ENCODE assay signal across 36 cellular contexts in genomic region chr22:24716602-24717001, GRCh38. TPM values are rescaled to one million over a fixed set of nuclear protein-coding genes. Genes with fewer than 3 reads are reported as not detected.
"Had no signal": no experiment of that assay in that cellular context is flagged by ENCODE, and none has a peak within 500 bp of the region (broad histone marks: within the 10 kb centered on the region; RNA-seq: fewer than 3 reads in every experiment).

No MANE protein-coding gene starts in this region.

- ATAC-seq: activated CD4-positive, alpha-beta T cell treated with anti-CD3 and anti-CD28 coated beads for 36 hours; activated CD8-positive, alpha-beta memory T cell treated with anti-CD3 and anti-CD28 coated beads, Interleukin-2, amount 10 ng/mL, durations not matched to agents 7 days and 5 days; activated CD8-positive, alpha-beta T cell treated with anti-CD3 and anti-CD28 coated beads, Interleukin-2, amount 10 ng/mL, durations not matched to agents 7 days and 5 days; activated naive CD8-positive, alpha-beta T cell treated with anti-CD3 and anti-CD28 coated beads, Interleukin-2, amount 50 U/mL, for 24 hours; body of pancreas; effector memory CD8-positive, alpha-beta T cell; foreskin keratinocyte; gastrocnemius medialis; heart left ventricle; T-helper 17 cell had no signal

- H3K4me1 ChIP-seq: adrenal gland, body of pancreas, esophagus muscularis mucosa, foreskin keratinocyte, gastrocnemius medialis, heart left ventricle had no signal

- H3K4me1 Mint-ChIP-seq: activated CD4-positive, alpha-beta T cell treated with anti-CD3 and anti-CD28 coated beads for 36 hours; activated CD4-positive, alpha-beta T cell treated with anti-CD3 and anti-CD28 coated beads, Interleukin-2, amount 10 ng/mL, durations not matched to agents 24 days and 14 days; activated CD8-positive, alpha-beta memory T cell treated with anti-CD3 and anti-CD28 coated beads, Interleukin-2, amount 10 ng/mL, durations not matched to agents 7 days and 5 days; activated naive CD4-positive, alpha-beta T cell treated with anti-CD3 and anti-CD28 coated beads, Interleukin-2, amount 50 U/mL, for 24 hours; activated naive CD8-positive, alpha-beta T cell treated with anti-CD3 and anti-CD28 coated beads for 36 hours; activated naive CD8-positive, alpha-beta T cell treated with anti-CD3 and anti-CD28 coated beads, Interleukin-2, amount 50 U/mL, for 24 hours; T-helper 17 cell had no signal

- H3K27ac Mint-ChIP-seq: activated CD4-positive, alpha-beta memory T cell treated with anti-CD3 and anti-CD28 coated beads for 36 hours; activated CD4-positive, alpha-beta T cell treated with anti-CD3 and anti-CD28 coated beads for 36 hours; activated CD4-positive, alpha-beta T cell treated with anti-CD3 and anti-CD28 coated beads, Interleukin-2, amount 10 ng/mL, durations not matched to agents 24 days and 14 days; activated CD8-positive, alpha-beta memory T cell treated with anti-CD3 and anti-CD28 coated beads, Interleukin-2, amount 10 ng/mL, durations not matched to agents 7 days and 5 days; activated CD8-positive, alpha-beta T cell treated with anti-CD3 and anti-CD28 coated beads, Interleukin-2, amount 10 ng/mL, durations not matched to agents 7 days and 5 days; activated naive CD4-positive, alpha-beta T cell treated with anti-CD3 and anti-CD28 coated beads for 36 hours; activated naive CD4-positive, alpha-beta T cell treated with anti-CD3 and anti-CD28 coated beads, Interleukin-2, amount 50 U/mL, for 24 hours; activated naive CD8-positive, alpha-beta T cell treated with anti-CD3 and anti-CD28 coated beads for 36 hours; activated naive CD8-positive, alpha-beta T cell treated with anti-CD3 and anti-CD28 coated beads, Interleukin-2, amount 50 U/mL, for 24 hours; activated T-helper 1 cell treated with anti-CD3 and anti-CD28 coated beads, Interleukin-12 subunit alpha, Interleukin-12 subunit beta, Interleukin-2, Interleukin-4 antibody, amounts not matched to agents 30 ng/mL and 10 ng/mL and 1 ng/mL, durations not matched to agents 14 hours and 24 hours and 36 hours; activated T-helper 2 cell treated with anti-CD3 and anti-CD28 coated beads, Interferon-gamma antibody, Interleukin-2, Interleukin-4, amounts not matched to agents 10 μg/mL and 5 μg/mL and 100 μg/mL, durations not matched to agents 14 hours and 24 hours and 36 hours; effector memory CD8-positive, alpha-beta T cell; T-helper 17 cell; T-helper 2 cell treated with Interferon-gamma antibody and Interleukin-4, amounts not matched to agents 5 μg/mL and 100 μg/mL, for 36 hours had no signal

- H3K9me3 ChIP-seq: adrenal gland, gastrocnemius medialis had no signal

- FAIRE-seq: colon had no signal

- H3K27ac ChIP-seq: adrenal gland, body of pancreas, esophagus muscularis mucosa, foreskin keratinocyte, gastrocnemius medialis, heart left ventricle had no signal

- H3K27me3 Mint-ChIP-seq: activated naive CD8-positive, alpha-beta T cell treated with anti-CD3 and anti-CD28 coated beads for 36 hours had no signal

- DNase-seq: activated CD4-positive, alpha-beta memory T cell treated with anti-CD3 and anti-CD28 coated beads for 36 hours; activated CD4-positive, alpha-beta T cell treated with anti-CD3 and anti-CD28 coated beads for 36 hours; activated CD4-positive, alpha-beta T cell treated with anti-CD3 and anti-CD28 coated beads, Interleukin-2, amount 10 ng/mL, durations not matched to agents 24 days and 14 days; activated CD4-positive, CD25-positive, alpha-beta regulatory T cell; activated CD4-positive, CD25-positive, alpha-beta regulatory T cell treated with anti-CD3 and anti-CD28 coated beads, Interleukin-2, amount 50 U/mL, for 72 hours; activated CD8-positive, alpha-beta memory T cell treated with anti-CD3 and anti-CD28 coated beads, Interleukin-2, amount 10 ng/mL, durations not matched to agents 7 days and 5 days; activated CD8-positive, alpha-beta memory T cell treated with anti-CD3 and anti-CD28 coated beads, Interleukin-2, amount 50 U/mL, for 4 hours; activated CD8-positive, alpha-beta T cell treated with anti-CD3 and anti-CD28 coated beads, Interleukin-2, amount 10 ng/mL, durations not matched to agents 7 days and 5 days; activated effector memory CD4-positive, alpha-beta T cell treated with anti-CD3 and anti-CD28 coated beads, Interleukin-2, amount 50 U/mL, for 16 hours; activated naive CD4-positive, alpha-beta T cell treated with anti-CD3 and anti-CD28 coated beads for 36 hours; activated naive CD8-positive, alpha-beta T cell treated with anti-CD3 and anti-CD28 coated beads for 36 hours; activated naive CD8-positive, alpha-beta T cell treated with anti-CD3 and anti-CD28 coated beads, Interleukin-2, amount 50 U/mL, for 24 hours; activated T-cell treated with anti-CD3 and anti-CD28 coated beads, Interleukin-2, amount 50 U/mL, for 1 hour; activated T-cell treated with anti-CD3 and anti-CD28 coated beads, Interleukin-2, amount 50 U/mL, for 48 hours; adrenal gland; amygdala; aorta; body of pancreas; caudate nucleus; cortex of kidney; dermis blood vessel endothelial cell; effector CD4-positive, alpha-beta T cell; effector memory CD8-positive, alpha-beta T cell; foreskin keratinocyte; gastrocnemius medialis; glutamatergic neuron; heart left ventricle; T-helper 17 cell had no signal

- H3K27me3 ChIP-seq: adrenal gland, body of pancreas, esophagus muscularis mucosa, heart left ventricle had no signal

- H3K36me3 Mint-ChIP-seq: activated CD4-positive, alpha-beta memory T cell treated with anti-CD3 and anti-CD28 coated beads for 36 hours; activated CD8-positive, alpha-beta memory T cell treated with anti-CD3 and anti-CD28 coated beads, Interleukin-2, amount 10 ng/mL, durations not matched to agents 7 days and 5 days had no signal

- H3K4me3 ChIP-seq: adrenal gland, body of pancreas, esophagus muscularis mucosa, gastrocnemius medialis, heart left ventricle had no signal

- H3K36me3 ChIP-seq: adrenal gland, esophagus muscularis mucosa, gastrocnemius medialis, heart left ventricle had no signal

- H3K4me3 Mint-ChIP-seq: activated CD4-positive, alpha-beta memory T cell treated with anti-CD3 and anti-CD28 coated beads for 36 hours; activated CD4-positive, alpha-beta T cell treated with anti-CD3 and anti-CD28 coated beads for 36 hours; activated CD4-positive, alpha-beta T cell treated with anti-CD3 and anti-CD28 coated beads, Interleukin-2, amount 10 ng/mL, durations not matched to agents 24 days and 14 days; activated CD8-positive, alpha-beta memory T cell treated with anti-CD3 and anti-CD28 coated beads, Interleukin-2, amount 10 ng/mL, durations not matched to agents 7 days and 5 days; activated CD8-positive, alpha-beta T cell treated with anti-CD3 and anti-CD28 coated beads, Interleukin-2, amount 10 ng/mL, durations not matched to agents 7 days and 5 days; activated naive CD4-positive, alpha-beta T cell treated with anti-CD3 and anti-CD28 coated beads for 36 hours; activated naive CD4-positive, alpha-beta T cell treated with anti-CD3 and anti-CD28 coated beads, Interleukin-2, amount 50 U/mL, for 24 hours; activated naive CD8-positive, alpha-beta T cell treated with anti-CD3 and anti-CD28 coated beads for 36 hours; activated naive CD8-positive, alpha-beta T cell treated with anti-CD3 and anti-CD28 coated beads, Interleukin-2, amount 50 U/mL, for 24 hours; activated T-helper 1 cell treated with anti-CD3 and anti-CD28 coated beads, Interleukin-12 subunit alpha, Interleukin-12 subunit beta, Interleukin-2, Interleukin-4 antibody, amounts not matched to agents 30 ng/mL and 10 ng/mL and 1 ng/mL, durations not matched to agents 14 hours and 24 hours and 36 hours; effector memory CD8-positive, alpha-beta T cell; T-helper 17 cell; T-helper 2 cell treated with Interferon-gamma antibody and Interleukin-4, amounts not matched to agents 5 μg/mL and 100 μg/mL, for 36 hours had no signal

RNA-seq across cellular contexts. Expression of gene PIWIL3, which starts 57.9 kb away (rescaled TPM):
- total RNA-seq: activated CD4-positive, alpha-beta memory T cell treated with anti-CD3 and anti-CD28 coated beads for 36 hours; activated CD4-positive, alpha-beta T cell treated with anti-CD3 and anti-CD28 coated beads for 36 hours; activated CD4-positive, alpha-beta T cell treated with anti-CD3 and anti-CD28 coated beads, Interleukin-2, amount 10 ng/mL, durations not matched to agents 24 days and 14 days; activated CD8-positive, alpha-beta memory T cell treated with anti-CD3 and anti-CD28 coated beads for 36 hours; activated CD8-positive, alpha-beta memory T cell treated with anti-CD3 and anti-CD28 coated beads, Interleukin-2, amount 10 ng/mL, durations not matched to agents 7 days and 5 days; activated CD8-positive, alpha-beta T cell treated with anti-CD3 and anti-CD28 coated beads, Interleukin-2, amount 10 ng/mL, durations not matched to agents 7 days and 5 days; activated naive CD4-positive, alpha-beta T cell treated with anti-CD3 and anti-CD28 coated beads for 36 hours; activated naive CD8-positive, alpha-beta T cell treated with anti-CD3 and anti-CD28 coated beads for 36 hours; activated T-helper 1 cell treated with anti-CD3 and anti-CD28 coated beads, Interleukin-12 subunit alpha, Interleukin-12 subunit beta, Interleukin-2, Interleukin-4 antibody, amounts not matched to agents 30 ng/mL and 10 ng/mL and 1 ng/mL, durations not matched to agents 14 hours and 24 hours and 36 hours; activated T-helper 2 cell treated with anti-CD3 and anti-CD28 coated beads, Interferon-gamma antibody, Interleukin-2, Interleukin-4, amounts not matched to agents 10 μg/mL and 5 μg/mL and 100 μg/mL, durations not matched to agents 14 hours and 24 hours and 36 hours; adrenal gland; aorta; body of pancreas; chondrocyte; esophagus muscularis mucosa; foreskin keratinocyte; gastrocnemius medialis; heart left ventricle; T-helper 17 cell had no signal
- polyA plus RNA-seq: adrenal gland, aorta, foreskin keratinocyte, heart left ventricle had no signal
